Comparison of ENCODE assay signal across 19 cellular contexts in genomic region chr7:74467876-74468275, GRCh38. TPM values are rescaled to one million over a fixed set of nuclear protein-coding genes. Genes with fewer than 3 reads are reported as not detected.
DNase-seq lines count a peak whose midpoint lies in the region; ATAC-seq, FAIRE-seq and TF ChIP-seq lines count a peak whose summit lies in the region.
"Had no signal": no experiment of that assay in that cellular context is flagged by ENCODE, and none has a peak within 500 bp of the region (broad histone marks: within the 10 kb centered on the region; RNA-seq: fewer than 3 reads in every experiment).

No MANE protein-coding gene starts in this region.

- peak overlapping the region in 1 of 3 donors; percentile 87 for H3K9ac ChIP-seq in skeletal muscle tissue (ENCODE audit: low read depth in 1 of 3, low read length in 3 of 3)

- WGBS in hepatocyte (ENCODE audit: low lambda C conversion rate, missing lambda C conversion rate): 81% methylated on average over 9 of the region's 9 CpGs

- H3K27ac Mint-ChIP-seq in brain: peak overlapping the region in 4 of 5 experiments; percentile 34 to 86 (median 52)
- H3K27ac Mint-ChIP-seq: CD4-positive, CD25-positive, alpha-beta regulatory T cell; GM23338 had no signal

- H3K79me2 ChIP-seq in hepatocyte: peaks cover 99% of the 10 kb centered on the region

- H3K4me3 ChIP-seq in hepatocyte (no peak overlapping the region), skeletal muscle tissue (ENCODE audit: low read length in 3 of 3) (no peak overlapping the region)
- H3K4me3 ChIP-seq: GM23338 had no signal

- H3K4me1 Mint-ChIP-seq in brain: peaks cover 47% of the 10 kb centered on the region

- no peaks in the 10 kb centered on the region for H3K9me3 Mint-ChIP-seq in brain
- H3K9me3 Mint-ChIP-seq: GM23338 had no signal

- H3K36me3 Mint-ChIP-seq in brain: peaks cover 38% of the 10 kb centered on the region
- H3K36me3 Mint-ChIP-seq: CD4-positive, CD25-positive, alpha-beta regulatory T cell had no signal

- H2AFZ ChIP-seq in hepatocyte: no peak overlapping the region
- H2AFZ ChIP-seq: GM23338 had no signal

- no peaks in the 10 kb centered on the region for H3K27me3 ChIP-seq in hepatocyte
- no peaks in the 10 kb centered on the region for H3K27me3 ChIP-seq in skeletal muscle tissue (ENCODE audit: control insufficient read depth in 3 of 3, insufficient read depth in 3 of 3, low read length in 3 of 3)

- H3K27me3 Mint-ChIP-seq in brain: no peaks in the 10 kb centered on the region
- H3K27me3 Mint-ChIP-seq: CD4-positive, CD25-positive, alpha-beta regulatory T cell had no signal

- no peaks in the 10 kb centered on the region for H3K9me2 ChIP-seq in hepatocyte (replicated peaks; ENCODE audit: insufficient read depth)

- FAIRE-seq in GM12892 (lab: Jason Lieb, UNC): peak; percentile 33
- FAIRE-seq: G401.6, RCC 7860 had no signal

- no peak overlapping the region for H3K4me3 Mint-ChIP-seq in brain
- H3K4me3 Mint-ChIP-seq: CD4-positive, CD25-positive, alpha-beta regulatory T cell; GM23338 had no signal

- no peak for TF ChIP-seq POLR2A in GM12892 (IDR thresholded peaks at IDR 0.05; ENCODE audit: low read depth, low read length)

- ATAC-seq in HG02870 (IDR thresholded peaks at IDR 0.05; ENCODE audit: unreplicated experiment): no peak
- no peak for ATAC-seq in HG03520 (IDR thresholded peaks at IDR 0.05; ENCODE audit: unreplicated experiment)
- no peak for ATAC-seq in HG03439 (IDR thresholded peaks at IDR 0.05; ENCODE audit: unreplicated experiment)
- no peak for ATAC-seq in HG02852 (IDR thresholded peaks at IDR 0.05; ENCODE audit: unreplicated experiment)
- ATAC-seq: GM23338 had no signal

- H3K4me1 ChIP-seq in hepatocyte (ENCODE audit: insufficient read depth) (peaks cover 36% of the 10 kb centered on the region), skeletal muscle tissue (ENCODE audit: control insufficient read depth in 3 of 3, insufficient read depth in 3 of 3, low read length in 3 of 3) (peaks cover 39 to 50% (median 45%) of the 10 kb centered on the region in 3 donors)

- no peak for TF ChIP-seq CTCF in brain (conservative IDR thresholded peaks at IDR 0.05)
- no peak for TF ChIP-seq CTCF in hepatocyte (IDR thresholded peaks at IDR 0.05; ENCODE audit: poor library complexity)

- H3K36me3 ChIP-seq in hepatocyte (replicated peaks; ENCODE audit: insufficient read depth, low read depth) (no peaks in the 10 kb centered on the region), skeletal muscle tissue (ENCODE audit: control insufficient read depth in 3 of 3, insufficient read depth in 3 of 3, low read length in 3 of 3) (no peaks in the 10 kb centered on the region)

- H3K4me2 ChIP-seq in hepatocyte: no peak overlapping the region
- H3K4me2 ChIP-seq: GM23338 had no signal

- DNase-seq in GM12892 (ENCODE audit: insufficient read length): no peak
- no peak for DNase-seq in hepatocyte (ENCODE audit: low spot score)
- DNase-seq: ACHN; Calu3; CD4-positive, CD25-positive, alpha-beta regulatory T cell; DMS79; IMR-90; Kasumi-1; NCI-H2029; NCI-H510A treated with DMSO at 0.1 percent for 48 hours had no signal

- H3K27ac ChIP-seq in hepatocyte (peak overlapping the region; percentile 53), skeletal muscle tissue (ENCODE audit: low read depth, low read length) (peak overlapping the region; percentile 89)

- H4K20me1 ChIP-seq in hepatocyte (ENCODE audit: insufficient read depth, poor library complexity, severe bottlenecking): peaks cover 73% of the 10 kb centered on the region

- H3K9me3 ChIP-seq in hepatocyte (ENCODE audit: low read depth): no peaks in the 10 kb centered on the region
- no peaks in the 10 kb centered on the region for H3K9me3 ChIP-seq in skeletal muscle tissue (ENCODE audit: control insufficient read depth in 3 of 3, low read length in 3 of 3)

RNA-seq across cellular contexts. Expression of gene GTF2IRD1, which starts 14.2 kb away (rescaled TPM):
- polyA plus RNA-seq in GM12892 (2012; ENCODE audit: missing spikeins): 7.6 TPM
- polyA plus RNA-seq in brain (ENCODE audit: insufficient read depth, low read depth, low replicate concordance): 33.6 TPM
- 27.8 and 34.9 TPM in 2 replicates for total RNA-seq in hepatocyte
- 39.6 and 46.7 TPM in 2 replicates for polyA plus RNA-seq in hepatocyte
- 16.2 TPM for total RNA-seq in skeletal muscle tissue
